ENCODE assay signal across 1 cellular context in genomic region chr12:123237646-123238329, GRCh38.
TF ChIP-seq lines count a peak whose summit lies in the region.

No MANE protein-coding gene starts in this region.

TF ChIP-seq in GM12878, 131 proteins besides CTCF, POLR2A, EP300 and RAD21 (continued from another document):
- TF ChIP-seq SKIL (IDR thresholded peaks at IDR 0.05; ENCODE audit: low read depth, poor library complexity, severe bottlenecking) (peak; percentile 21), MEF2A (IDR thresholded peaks at IDR 0.05; ENCODE audit: insufficient read depth, low read depth, low read length) (0 out of 2 replicates have a peak, but pooled peaks have one; percentile 2), EED (IDR thresholded peaks at IDR 0.05; ENCODE audit: low read depth) (peak; percentile 81), LARP7 (IDR thresholded peaks at IDR 0.05) (no peak), BHLHE40 (IDR thresholded peaks at IDR 0.05; ENCODE audit: borderline replicate concordance in 1 of 2, low read depth in 2 of 2, low read length in 1 of 2) (0 out of 4 replicates have a peak, but pooled peaks of 1 of the 2 experiments have one; percentile 16), ATF2 (IDR thresholded peaks at IDR 0.05; ENCODE audit: low read length) (0 out of 2 replicates have a peak, but pooled peaks have one; percentile 34), IKZF1 (conservative IDR thresholded peaks at IDR 0.05) (0 out of 2 replicates have a peak, but pooled peaks have one; percentile 23), GABPA (IDR thresholded peaks at IDR 0.05; ENCODE audit: low read depth) (no peak), RUNX3 (IDR thresholded peaks at IDR 0.05; ENCODE audit: low read length) (peak; percentile 65), MTA3 (IDR thresholded peaks at IDR 0.05; ENCODE audit: borderline replicate concordance, low read length) (peak; percentile 44; the same call in 1 of the 2 replicates), NFIC (IDR thresholded peaks at IDR 0.05; ENCODE audit: low read depth, low read length) (peak; percentile 11), FOXM1 (IDR thresholded peaks at IDR 0.05; ENCODE audit: low read depth, low read length) (0 out of 2 replicates have a peak, but pooled peaks have one; percentile 25), CREB1 (IDR thresholded peaks at IDR 0.05; ENCODE audit: low read depth) (peak; percentile 44), ETV6 (conservative IDR thresholded peaks at IDR 0.05 in 1 of 2, IDR thresholded peaks at IDR 0.05 in 1 of 2; ENCODE audit: borderline replicate concordance in 1 of 2, low read depth in 1 of 2) (peak in 1 of 2 experiments; percentile 73; a peak in 1 of 4 replicates), PML (IDR thresholded peaks at IDR 0.05; ENCODE audit: low read length) (peak; percentile 66; the same call in 1 of the 2 replicates), NBN (IDR thresholded peaks at IDR 0.05) (0 out of 2 replicates have a peak, but pooled peaks have one; percentile 37), SMARCA5 (IDR thresholded peaks at IDR 0.05) (0 out of 2 replicates have a peak, but pooled peaks have one; percentile 53), PKNOX1 (IDR thresholded peaks at IDR 0.05) (peak; percentile 32; the same call in 1 of the 2 replicates), JUNB (IDR thresholded peaks at IDR 0.05) (0 out of 2 replicates have a peak, but pooled peaks have one; percentile 28), YY1 (IDR thresholded peaks at IDR 0.05; ENCODE audit: low read depth, low read length) (0 out of 2 replicates have a peak, but pooled peaks have one; percentile 27), CBX3 (IDR thresholded peaks at IDR 0.05; ENCODE audit: borderline replicate concordance, low read depth) (no peak), SMAD1 (IDR thresholded peaks at IDR 0.05; ENCODE audit: low read depth, partially characterized antibody) (no peak), HSF1 (IDR thresholded peaks at IDR 0.05; ENCODE audit: low read depth, low read length) (no peak), MLLT1 (IDR thresholded peaks at IDR 0.05) (no peak; the same call in none of the 2 replicates)
